Comparison of ENCODE assay signal across 25 cellular contexts in genomic region chr1:58844176-58844575, GRCh38.
"Had no signal": no experiment of that assay in that cellular context is flagged by ENCODE, and none has a peak within 500 bp of the region (broad histone marks: within the 10 kb centered on the region; RNA-seq: fewer than 3 reads in every experiment).

No MANE protein-coding gene starts in this region.

- H3K27me3 ChIP-seq: esophagus squamous epithelium, gastroesophageal sphincter, heart right ventricle, neural progenitor cell, stomach, testis had no signal

- ATAC-seq: activated CD8-positive, alpha-beta memory T cell treated with anti-CD3 and anti-CD28 coated beads, Interleukin-2, amount 10 ng/mL, durations not matched to agents 7 days and 5 days; activated T-helper 17 cell treated with anti-CD3 and anti-CD28 coated beads, Interleukin-2, amount 50 U/mL, for 72 hours; gastroesophageal sphincter; heart right ventricle; naive thymus-derived CD4-positive, alpha-beta T cell; psoas muscle; right cardiac atrium had no signal

- H3K27ac ChIP-seq: esophagus squamous epithelium, gastroesophageal sphincter, heart right ventricle, neural progenitor cell, psoas muscle, stomach, testis had no signal

- FAIRE-seq: small intestine had no signal

- H3K4me2 ChIP-seq: neural progenitor cell had no signal

- H3K4me3 ChIP-seq: esophagus squamous epithelium, gastroesophageal sphincter, heart right ventricle, neural progenitor cell, psoas muscle, stomach, testis had no signal

- H3K9me3 ChIP-seq: esophagus squamous epithelium, gastroesophageal sphincter, heart right ventricle, psoas muscle, stomach, testis had no signal

- H3K36me3 ChIP-seq: esophagus squamous epithelium, gastroesophageal sphincter, heart right ventricle, neural progenitor cell, stomach had no signal

- H3K4me1 ChIP-seq: neural progenitor cell, psoas muscle had no signal

- DNase-seq: activated CD4-positive, alpha-beta memory T cell treated with anti-CD3 and anti-CD28 coated beads, Interleukin-2, amount 10 ng/mL, durations not matched to agents 7 days and 5 days; activated CD4-positive, alpha-beta T cell treated with anti-CD3 and anti-CD28 coated beads for 48 hours; activated CD4-positive, CD25-positive, alpha-beta regulatory T cell; activated CD8-positive, alpha-beta memory T cell treated with anti-CD3 and anti-CD28 coated beads, Interleukin-2, amount 10 ng/mL, durations not matched to agents 7 days and 5 days; activated naive CD4-positive, alpha-beta T cell treated with Interleukin-2 at 50 U/mL for 16 hours; activated naive CD8-positive, alpha-beta T cell treated with anti-CD3 and anti-CD28 coated beads, Interleukin-2, amount 10 ng/mL, durations not matched to agents 7 days and 5 days; anterior cingulate cortex; cerebellar nuclear complex; effector CD8-positive, alpha-beta T cell; esophagus squamous epithelium; heart right ventricle; immature natural killer cell; naive thymus-derived CD4-positive, alpha-beta T cell; psoas muscle; right cardiac atrium; small intestine; stimulated activated CD4-positive, alpha-beta T cell treated with anti-CD3 and anti-CD28 coated beads, Interleukin-15, amount 100 ng/mL, for 24 hours; stimulated activated CD4-positive, alpha-beta T cell treated with anti-CD3 and anti-CD28 coated beads, Interleukin-2, amount 100 ng/mL, for 48 hours; stomach; T-helper 1 cell; T-helper 9 cell; testis had no signal

- H2AFZ ChIP-seq: neural progenitor cell had no signal

- H3K9ac ChIP-seq: neural progenitor cell had no signal
